8 cellular contexts compared by ENCODE assay signal in genomic region chr9:117413346-117414219, GRCh38. TPM values are rescaled to one million over a fixed set of nuclear protein-coding genes. Genes with fewer than 3 reads are reported as not detected.
DNase-seq lines count a peak whose midpoint lies in the region; ATAC-seq lines count a peak whose summit lies in the region.

No MANE protein-coding gene starts in this region.

- ATAC-seq in effector memory CD8-positive, alpha-beta T cell (replicated peaks), result no peak

- H3K4me3 ChIP-seq in CD8-positive, alpha-beta memory T cell (ENCODE audit: low read length), result no peak overlapping the region

- POLR2A ChIA-PET in CD8-positive, alpha-beta memory T cell (lab: Charles Lee), result no interaction called here

- H3K36me3 Mint-ChIP-seq in CD8-positive, alpha-beta memory T cell, result no peaks in the 10 kb centered on the region
- no peaks in the 10 kb centered on the region for H3K36me3 Mint-ChIP-seq in effector memory CD8-positive, alpha-beta T cell (ENCODE audit: insufficient read depth)

- H3K4me1 Mint-ChIP-seq in CD8-positive, alpha-beta memory T cell, result peaks cover 0 to 2% (median 0%) of the 10 kb centered on the region in 3 donors
- no peaks in the 10 kb centered on the region for H3K4me1 Mint-ChIP-seq in effector memory CD8-positive, alpha-beta T cell (ENCODE audit: low read depth in 2 of 2)

- no peak overlapping the region for H3K27ac ChIP-seq in CD8-positive, alpha-beta memory T cell (ENCODE audit: low read depth, low read length)

- H3K4me1 ChIP-seq in CD8-positive, alpha-beta memory T cell (ENCODE audit: insufficient read depth, low read length), result no peaks in the 10 kb centered on the region

- DNase-seq in GM03348 (ENCODE audit: low spot score), result peak; percentile 15
- DNase-seq in NCI-H2171 (lab: John Stamatoyannopoulos, UW), result peak; percentile 79
- DNase-seq in head of caudate nucleus, result peak in 29 of 42 donors; percentile 7 to 67 (median 45)
- peak; percentile 76 for DNase-seq in retina
- DNase-seq in CD8-positive, alpha-beta memory T cell, result no peak
- no peak for DNase-seq in DMS114 treated with DMSO at 0.1 percent for 48 hours (lab: John Stamatoyannopoulos, UW; ENCODE audit: unreplicated experiment)
- no peak for DNase-seq in stimulated activated CD4-positive, alpha-beta T cell treated with anti-CD3 and anti-CD28 coated beads, Interleukin-4, amount 100 ng/mL, for 1 hour
- no peak for DNase-seq in effector memory CD8-positive, alpha-beta T cell

- CTCF ChIA-PET in CD8-positive, alpha-beta memory T cell (lab: Charles Lee), result no interaction called here

- intact Hi-C loops in head of caudate nucleus (cut with DNase I), result loop anchor here (5.0 to 10.0 kb wide), 2 partner anchors 51 to 336 kb away; no protein-coding TSS in a partner anchor

- no peaks in the 10 kb centered on the region for H3K36me3 ChIP-seq in CD8-positive, alpha-beta memory T cell (ENCODE audit: insufficient read depth, low read length)

- peaks cover 3 to 12% (median 8%) of the 10 kb centered on the region in 5 donors for H3K9me3 Mint-ChIP-seq in CD8-positive, alpha-beta memory T cell
- peaks cover 4 to 9% of the 10 kb centered on the region in 2 donors for H3K9me3 Mint-ChIP-seq in effector memory CD8-positive, alpha-beta T cell

- H3K27me3 ChIP-seq in CD8-positive, alpha-beta memory T cell (ENCODE audit: insufficient read depth, low read length, poor library complexity, severe bottlenecking), result peaks cover 9% of the 10 kb centered on the region

- no peaks in the 10 kb centered on the region for H3K9me3 ChIP-seq in CD8-positive, alpha-beta memory T cell (ENCODE audit: low read length)

- no peak overlapping the region for H3K27ac Mint-ChIP-seq in CD8-positive, alpha-beta memory T cell
- no peak overlapping the region for H3K27ac Mint-ChIP-seq in effector memory CD8-positive, alpha-beta T cell

- peak overlapping the region in 1 of 7 donors; percentile 70 for H3K4me3 Mint-ChIP-seq in CD8-positive, alpha-beta memory T cell
- no peak overlapping the region for H3K4me3 Mint-ChIP-seq in effector memory CD8-positive, alpha-beta T cell

- peaks cover 22 to 35% of the 10 kb centered on the region in 2 donors for H3K27me3 Mint-ChIP-seq in CD8-positive, alpha-beta memory T cell
- H3K27me3 Mint-ChIP-seq in effector memory CD8-positive, alpha-beta T cell, result peaks cover 30 to 31% of the 10 kb centered on the region in 2 donors

RNA-seq across cellular contexts. Expression of gene ASTN2, which starts 1.3 kb away (rescaled TPM):
- 1 to 10 TPM; 4.1 to 4.8 TPM for total RNA-seq in CD8-positive, alpha-beta memory T cell
- 4.2 TPM for polyA plus RNA-seq in CD8-positive, alpha-beta memory T cell

Comparison
In these comparisons a context has a peak if more than half of its experiments do, and no peak if none do; other contexts are left out.
1. DNase-seq: peak in GM03348 (single experiment), NCI-H2171 (single experiment), head of caudate nucleus (29 of 42) and retina (single experiment); none in CD8-positive, alpha-beta memory T cell (0 of 5), DMS114 treated with DMSO at 0.1 percent for 48 hours (single experiment), stimulated activated CD4-positive, alpha-beta T cell treated with anti-CD3 and anti-CD28 coated beads, Interleukin-4, amount 100 ng/mL, for 1 hour (single experiment) and effector memory CD8-positive, alpha-beta T cell (0 of 3).